23 cellular contexts compared by ENCODE assay signal in the genomic region with DNA sequence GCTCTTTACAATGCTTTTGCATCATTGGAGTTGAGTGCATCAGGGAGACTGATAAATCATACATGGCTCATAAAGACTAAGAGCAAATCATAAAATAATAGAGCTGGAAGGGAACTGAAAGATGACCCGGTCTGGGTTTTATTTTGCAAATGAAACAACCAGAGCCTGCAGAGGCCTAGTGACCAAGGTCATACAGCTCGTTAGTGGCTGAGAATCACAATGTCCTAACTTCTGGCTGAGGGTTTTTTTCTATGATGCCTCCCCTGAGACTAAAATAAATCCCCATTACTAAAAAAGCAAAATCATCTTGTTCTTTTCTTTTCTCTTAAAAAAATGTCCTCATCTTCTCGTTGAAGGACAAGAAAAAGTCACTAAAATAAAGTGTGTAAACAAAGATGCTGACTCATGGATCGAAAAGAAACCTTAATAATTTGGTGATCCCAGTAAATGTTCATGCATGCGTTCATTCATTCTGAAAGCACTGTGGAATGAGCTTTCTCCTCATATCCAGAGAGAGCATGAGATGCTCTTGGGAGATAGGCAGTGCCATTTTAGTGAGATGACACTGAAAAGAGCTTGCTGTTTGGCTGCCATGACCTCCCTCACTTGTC.
A peak's percentile ranks its signal among the peaks of the same experiment; 100 is the strongest.
DNase-seq lines count a peak whose midpoint lies in the region; ATAC-seq, FAIRE-seq and TF ChIP-seq lines count a peak whose summit lies in the region.
"Had no signal": no experiment of that assay in that cellular context is flagged by ENCODE, and none has a peak within 500 bp of the region (broad histone marks: within the 10 kb centered on the region; RNA-seq: fewer than 3 reads in every experiment).

No MANE protein-coding gene starts in this region.

- POLR2A ChIA-PET in A549 (lab: Yijun Ruan, JAX) = no interaction called here

- no peak for TF ChIP-seq POLR2A in A549 (IDR thresholded peaks at IDR 0.05; ENCODE audit: low read length)

- CTCF ChIA-PET in A549 (lab: Yijun Ruan, JAX) = interaction anchor here (0.9 kb wide), 1 partner anchor 116 kb away, joined by 3 read pairs; no protein-coding TSS in a partner anchor

- H3K27me3 Mint-ChIP-seq in nephron (ENCODE audit: low read depth) (no peaks in the 10 kb centered on the region), T-helper 17 cell (no peaks in the 10 kb centered on the region)
- H3K27me3 Mint-ChIP-seq: CD4-positive, alpha-beta T cell had no signal

- H3K4me1 Mint-ChIP-seq in nephron = peaks cover 14% of the 10 kb centered on the region
- H3K4me1 Mint-ChIP-seq in T-helper 17 cell = no peaks in the 10 kb centered on the region

- peaks cover 13% of the 10 kb centered on the region for H3K4me1 ChIP-seq in A549

- no peaks in the 10 kb centered on the region for H3K36me3 Mint-ChIP-seq in nephron (ENCODE audit: low read depth)
- no peaks in the 10 kb centered on the region for H3K36me3 Mint-ChIP-seq in T-helper 17 cell (ENCODE audit: low read depth)

- no peak overlapping the region for H3K27ac ChIP-seq in A549
- H3K27ac ChIP-seq: BLaER1, HL-60, KMS-11 had no signal

- TF ChIP-seq CTCF in A549 (IDR thresholded peaks at IDR 0.05) (no peak), GM12865 (IDR thresholded peaks at IDR 0.05; ENCODE audit: insufficient read depth, low read depth, low read length, missing control alignments) (no peak), nephron (IDR thresholded peaks at IDR 0.05; ENCODE audit: unreplicated experiment in 3 of 3) (no peak)

- WGBS in A549 (ENCODE audit: missing lambda C conversion rate) = 52% methylated on average over 5 of the region's 5 CpGs

- no peaks in the 10 kb centered on the region for H3K9me3 ChIP-seq in A549
- H3K9me3 ChIP-seq in T-helper 17 cell (ENCODE audit: control insufficient read depth, low read length, poor library complexity, severe bottlenecking) = no peaks in the 10 kb centered on the region
- H3K9me3 ChIP-seq: BLaER1 had no signal

- H3K4me2 ChIP-seq in A549 = no peak overlapping the region
- H3K4me2 ChIP-seq: BLaER1, KMS-11 had no signal

- H3K27ac Mint-ChIP-seq in nephron (peak overlapping the region in 2 of 3 experiments; percentile 60 to 74), T-helper 17 cell (no peak overlapping the region)
- H3K27ac Mint-ChIP-seq: CD4-positive, alpha-beta T cell had no signal

- no peak for TF ChIP-seq RAD21 in A549 (conservative IDR thresholded peaks at IDR 0.05 in 1 of 2, IDR thresholded peaks at IDR 0.05 in 1 of 2)

- H3K4me3 Mint-ChIP-seq in nephron = no peak overlapping the region
- H3K4me3 Mint-ChIP-seq in T-helper 17 cell = no peak overlapping the region
- H3K4me3 Mint-ChIP-seq: CD4-positive, alpha-beta T cell had no signal

- no peak for FAIRE-seq in A549 (lab: Jason Lieb, UNC)
- FAIRE-seq: RCC 7860 had no signal

- TF ChIP-seq EP300 in A549 (IDR thresholded peaks at IDR 0.05) = no peak

- ATAC-seq in A549 (no peak), T-helper 17 cell (no peak)

- no peak overlapping the region for H3K4me3 ChIP-seq in A549
- H3K4me3 ChIP-seq in GM12865 (ENCODE audit: low read depth, low read length) = no peak overlapping the region
- H3K4me3 ChIP-seq: BLaER1 had no signal

- no peak for DNase-seq in A549 (ENCODE audit: low read depth in 1 of 2, low spot score in 1 of 2)
- peak; percentile 38 for DNase-seq in GM12865 (ENCODE audit: low read depth)
- DNase-seq in NCI-H69 (lab: John Stamatoyannopoulos, UW) = peak; percentile 2
- DNase-seq in T-helper 17 cell = no peak
- no peak for DNase-seq in HuH-7 (ENCODE audit: low spot score)
- no peak for DNase-seq in pons (ENCODE audit: low spot score)
- DNase-seq: ACHN; CD4-positive, alpha-beta T cell; DMS 273 treated with DMSO at 0.1 percent for 48 hours; DND-41; H7; NCI-H1092 treated with DMSO at 0.1 percent for 48 hours; NCI-H1436 treated with DMSO at 0.1 percent for 48 hours; NCI-H1930; NCI-H226; NCI-H510A treated with DMSO at 0.1 percent for 48 hours; NCI-H82; OCI-M1 had no signal

- H3K9me3 Mint-ChIP-seq in nephron = peaks cover 2% of the 10 kb centered on the region
- H3K9me3 Mint-ChIP-seq: CD4-positive, alpha-beta T cell had no signal

TF ChIP-seq in A549, 52 proteins besides CTCF, POLR2A, EP300 and RAD21:
- TF ChIP-seq NFE2L2 (conservative IDR thresholded peaks at IDR 0.05; ENCODE audit: low read length) (no peak), EHMT2 (IDR thresholded peaks at IDR 0.05; ENCODE audit: low read depth) (no peak), MAFK (IDR thresholded peaks at IDR 0.05; ENCODE audit: partially characterized antibody) (peak; percentile 52)

Comparison
In these comparisons a context has a peak if more than half of its experiments do, and no peak if none do; other contexts are left out.
1. DNase-seq: peak in GM12865 (single experiment) and NCI-H69 (single experiment); none in A549 (0 of 2), T-helper 17 cell (0 of 3), HuH-7 (single experiment) and pons (single experiment).